19 cellular contexts compared by ENCODE assay signal in the genomic region with DNA sequence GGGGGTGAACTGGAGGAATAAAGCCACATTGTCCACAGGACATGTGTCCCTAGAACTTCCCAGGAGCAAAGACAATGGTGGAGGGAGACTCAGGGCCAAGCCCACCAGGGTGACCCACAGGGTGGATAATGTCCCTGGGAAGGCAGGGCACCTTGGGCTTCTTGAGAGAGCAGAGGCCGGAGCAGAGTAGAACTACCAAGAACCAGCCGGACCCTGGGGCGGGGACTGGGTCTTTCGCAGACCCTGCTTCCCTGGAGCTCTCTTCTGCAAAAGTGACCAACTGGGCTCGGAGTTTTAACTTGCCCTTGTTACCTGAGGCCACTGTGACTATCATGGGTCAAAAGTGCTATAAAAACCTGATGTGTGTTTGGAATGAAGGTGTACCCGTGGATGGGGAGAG. TPM values are rescaled to one million over a fixed set of nuclear protein-coding genes. Genes with fewer than 3 reads are reported as not detected.
"Had no signal": no experiment of that assay in that cellular context is flagged by ENCODE, and none has a peak within 500 bp of the region (broad histone marks: within the 10 kb centered on the region; RNA-seq: fewer than 3 reads in every experiment).

No MANE protein-coding gene starts in this region.

- H3K4me3 Mint-ChIP-seq: activated naive CD8-positive, alpha-beta T cell treated with anti-CD3 and anti-CD28 coated beads for 36 hours had no signal

- H3K9me3 Mint-ChIP-seq: activated naive CD8-positive, alpha-beta T cell treated with anti-CD3 and anti-CD28 coated beads for 36 hours had no signal

- H3K4me1 ChIP-seq: psoas muscle had no signal

- H3K4me1 Mint-ChIP-seq: activated naive CD8-positive, alpha-beta T cell treated with anti-CD3 and anti-CD28 coated beads for 36 hours had no signal

- H3K27ac ChIP-seq: dorsolateral prefrontal cortex, heart left ventricle, psoas muscle, sigmoid colon, SK-N-MC, upper lobe of left lung had no signal

- H3K4me3 ChIP-seq: SK-N-MC had no signal

- H3K36me3 Mint-ChIP-seq: activated naive CD8-positive, alpha-beta T cell treated with anti-CD3 and anti-CD28 coated beads for 36 hours had no signal

- H3K36me3 ChIP-seq: heart left ventricle, sigmoid colon, suprapubic skin, upper lobe of left lung had no signal

- H3K9me3 ChIP-seq: heart left ventricle, psoas muscle, sigmoid colon, suprapubic skin, upper lobe of left lung had no signal

- FAIRE-seq: keratinocyte had no signal

- H3K27ac Mint-ChIP-seq: activated naive CD8-positive, alpha-beta T cell treated with anti-CD3 and anti-CD28 coated beads for 36 hours had no signal

- DNase-seq: activated CD4-positive, CD25-positive, alpha-beta regulatory T cell; activated effector memory CD4-positive, alpha-beta T cell treated with Interleukin-2 at 50 U/mL for 16 hours; activated naive CD8-positive, alpha-beta T cell treated with anti-CD3 and anti-CD28 coated beads for 36 hours; activated T-cell treated with anti-CD3 and anti-CD28 coated beads, Interleukin-2, amount 50 U/mL, for 1 hour; cerebellar nuclear complex; dorsolateral prefrontal cortex; foreskin melanocyte; heart left ventricle; left ventricle myocardium superior; mesenchymal stem cell; psoas muscle; sigmoid colon; stimulated activated CD4-positive, alpha-beta T cell treated with anti-CD3 and anti-CD28 coated beads, Interleukin-12 subunit alpha, Interleukin-12 subunit beta, amount 100 ng/mL, for 4 hours; stimulated activated naive CD4-positive, alpha-beta T cell; T-helper 1 cell had no signal

RNA-seq across cellular contexts. Expression of a gene that starts 0.9 kb away (rescaled TPM):
- total RNA-seq: activated naive CD8-positive, alpha-beta T cell treated with anti-CD3 and anti-CD28 coated beads for 36 hours; left ventricle myocardium superior had no signal
- polyA plus RNA-seq: keratinocyte had no signal
